ENCODE assay signal across 8 cellular contexts in genomic region chr22:38871360-38872171, GRCh38. TPM values are rescaled to one million over a fixed set of nuclear protein-coding genes. Genes with fewer than 3 reads are reported as not detected.
DNase-seq lines count a peak whose midpoint lies in the region; ATAC-seq and TF ChIP-seq lines count a peak whose summit lies in the region.

No MANE protein-coding gene starts in this region.

- H3K9ac ChIP-seq in rectal smooth muscle tissue (ENCODE audit: low read length) = no peak overlapping the region

- H3K4me1 Mint-ChIP-seq in activated naive CD8-positive, alpha-beta T cell (ENCODE audit: low read depth) = peaks cover 60% of the 10 kb centered on the region

- H3K27me3 Mint-ChIP-seq in activated naive CD8-positive, alpha-beta T cell = no peaks in the 10 kb centered on the region

- H3K4me1 ChIP-seq in A673 (ENCODE audit: insufficient read depth, low read length, poor library complexity, severe bottlenecking) = peaks cover 42% of the 10 kb centered on the region
- peaks cover 21% of the 10 kb centered on the region for H3K4me1 ChIP-seq in rectal smooth muscle tissue (ENCODE audit: control insufficient read depth, insufficient read depth, low read length)

- no peaks in the 10 kb centered on the region for H3K36me3 Mint-ChIP-seq in activated naive CD8-positive, alpha-beta T cell

- peak; percentile 18 for ATAC-seq in GM19328 (IDR thresholded peaks at IDR 0.05; ENCODE audit: unreplicated experiment)
- ATAC-seq in left ventricle myocardium superior = peak; percentile 3

- H3K36me3 ChIP-seq in A673 (ENCODE audit: insufficient read depth, low read length, poor library complexity, severe bottlenecking) (peaks cover 36% of the 10 kb centered on the region), rectal smooth muscle tissue (ENCODE audit: control insufficient read depth, insufficient read depth, low read length) (no peaks in the 10 kb centered on the region)

- H3K9me3 Mint-ChIP-seq in activated naive CD8-positive, alpha-beta T cell (ENCODE audit: low read depth) = no peaks in the 10 kb centered on the region

- H3K27ac ChIP-seq in A673 (ENCODE audit: low read depth, low read length, poor library complexity, severe bottlenecking) (peak overlapping the region; percentile 93), rectal smooth muscle tissue (ENCODE audit: low read depth, low read length) (peak overlapping the region; percentile 87)

- peak overlapping the region; percentile 93 for H3K27ac Mint-ChIP-seq in activated naive CD8-positive, alpha-beta T cell

- no TSS peak for BruUV-seq in A673 (replicated peaks; lab: Mats Ljungman, UMichigan)

- DNase-seq in A673 (ENCODE audit: low spot score) (peak; percentile 37), LNCaP clone FGC (ENCODE audit: low read depth) (no peak), left ventricle myocardium superior (peak; percentile 49), HK-2 (ENCODE audit: unreplicated experiment) (no peak), GM19240 (ENCODE audit: insufficient read length, low spot score) (no peak)

- H3K4me3 ChIP-seq in A673 (ENCODE audit: low read depth, low read length, poor library complexity, severe bottlenecking) (peak overlapping the region; percentile 86), LNCaP clone FGC (ENCODE audit: low read depth, low read length) (peak overlapping the region; percentile 73), rectal smooth muscle tissue (ENCODE audit: low read length) (peak overlapping the region; percentile 69)

- H3K27me3 ChIP-seq in A673 (replicated peaks; ENCODE audit: insufficient read depth, low read depth, low read length, poor library complexity) (no peaks in the 10 kb centered on the region), rectal smooth muscle tissue (ENCODE audit: control insufficient read depth, insufficient read depth, low read length) (no peaks in the 10 kb centered on the region)

- no peak for TF ChIP-seq CTCF in A673 (conservative IDR thresholded peaks at IDR 0.05; ENCODE audit: low read depth, low read length)
- no peak for TF ChIP-seq CTCF in LNCaP clone FGC (IDR thresholded peaks at IDR 0.05; ENCODE audit: control insufficient read depth, extremely low read depth, insufficient read depth)

- intact Hi-C loops in A673 (cut with micrococcal nuclease; ENCODE audit: unreplicated experiment) = loop anchor here (2.0 to 10.0 kb wide), 3 partner anchors 131 to 433 kb away; no protein-coding TSS in a partner anchor
- intact Hi-C loops in left ventricle myocardium superior (cut with micrococcal nuclease) = loop anchor here (10.0 kb wide), 1 partner anchor 53 kb away; no protein-coding TSS in a partner anchor

- H3K4me3 Mint-ChIP-seq in activated naive CD8-positive, alpha-beta T cell = peak overlapping the region; percentile 93

- POLR2A ChIA-PET in A673 (lab: Charles Lee; ENCODE audit: low non-redundant PET) = interaction anchor here (0.5 to 0.6 kb wide), 2 partner anchors 15 to 54 kb away, joined by 7 read pairs; no protein-coding TSS in a partner anchor

- H3K9me3 ChIP-seq in A673 (ENCODE audit: low read depth, low read length, poor library complexity, severe bottlenecking) = no peaks in the 10 kb centered on the region

- CTCF ChIA-PET in A673 (lab: Charles Lee) = interaction anchor here (0.5 to 3.6 kb wide), 4 partner anchors 83 to 250 kb away, joined by 3 to 24 read pairs (median 4); no protein-coding TSS in a partner anchor

RNA-seq across cellular contexts. Expression of gene CBX6, which starts 0.5 kb away (rescaled TPM):
- 111 and 119 TPM in 2 replicates for total RNA-seq in A673 (2021)
- 37.1 TPM for total RNA-seq in left ventricle myocardium superior

RNA-seq across cellular contexts. Expression of gene NPTXR, which starts 27.7 kb away (rescaled TPM):
- total RNA-seq in A673 (2021) (116 and 129 TPM in 2 replicates), left ventricle myocardium superior (23.4 TPM)

Comparison
In these comparisons a context has a peak if more than half of its experiments do, and no peak if none do; other contexts are left out.
1. DNase-seq: peak in A673 (single experiment) and left ventricle myocardium superior (single experiment); none in LNCaP clone FGC (single experiment), HK-2 (single experiment) and GM19240 (single experiment).
2. Peak in every context shown above with its lines, with median percentiles within 50 percentile points of each other: H3K4me3 ChIP-seq.